24 cellular contexts compared by ENCODE assay signal in genomic region chr16:20950294-20950693, GRCh38.
"Had no signal": no experiment of that assay in that cellular context is flagged by ENCODE, and none has a peak within 500 bp of the region (broad histone marks: within the 10 kb centered on the region; RNA-seq: fewer than 3 reads in every experiment).

No MANE protein-coding gene starts in this region.

- H3K4me3 ChIP-seq: coronary artery, dorsolateral prefrontal cortex, esophagus muscularis mucosa, gastroesophageal sphincter, heart left ventricle, hepatocyte, left lung, lower lobe of right lung, mucosa of descending colon had no signal

- H3K36me3 Mint-ChIP-seq: immature natural killer cell, mesothelial cell of epicardium had no signal

- H3K9me3 ChIP-seq: esophagus muscularis mucosa, gastroesophageal sphincter, heart left ventricle, left lung, lower lobe of right lung, mucosa of descending colon had no signal

- H3K4me1 Mint-ChIP-seq: immature natural killer cell, mesothelial cell of epicardium had no signal

- H2AFZ ChIP-seq: hepatocyte had no signal

- FAIRE-seq: colon, endothelial cell of umbilical vein, frontal cortex, kidney had no signal

- DNase-seq: dermis blood vessel endothelial cell; dorsolateral prefrontal cortex; effector CD4-positive, alpha-beta T cell; effector memory CD4-positive, alpha-beta T cell; foreskin keratinocyte; heart left ventricle; hypothalamus; immature natural killer cell; islet precursor cell; kidney; kidney glomerular epithelial cell; left lung; left ventricle myocardium superior; lower lobe of right lung; mesenchymal stem cell had no signal

- H3K4me1 ChIP-seq: esophagus muscularis mucosa, gastroesophageal sphincter, heart left ventricle, left lung, lower lobe of right lung had no signal

- H3K4me3 Mint-ChIP-seq: immature natural killer cell, mesothelial cell of epicardium had no signal

- H3K9me3 Mint-ChIP-seq: immature natural killer cell, mesothelial cell of epicardium had no signal

- H3K27me3 ChIP-seq: esophagus muscularis mucosa, gastroesophageal sphincter, heart left ventricle, hepatocyte, left lung had no signal

- ATAC-seq: foreskin keratinocyte, gastroesophageal sphincter, heart left ventricle, left lung, left ventricle myocardium superior, lower lobe of right lung had no signal

- H3K27ac Mint-ChIP-seq: immature natural killer cell, mesothelial cell of epicardium had no signal

- H3K4me2 ChIP-seq: hepatocyte had no signal

- H3K79me2 ChIP-seq: hepatocyte had no signal

- H3K27ac ChIP-seq: coronary artery, dorsolateral prefrontal cortex, esophagus muscularis mucosa, foreskin keratinocyte, gastroesophageal sphincter, heart left ventricle, hepatocyte, left lung, lower lobe of right lung had no signal

- H3K36me3 ChIP-seq: esophagus muscularis mucosa, gastroesophageal sphincter, heart left ventricle, left lung, lower lobe of right lung had no signal
